In the genomic region with DNA sequence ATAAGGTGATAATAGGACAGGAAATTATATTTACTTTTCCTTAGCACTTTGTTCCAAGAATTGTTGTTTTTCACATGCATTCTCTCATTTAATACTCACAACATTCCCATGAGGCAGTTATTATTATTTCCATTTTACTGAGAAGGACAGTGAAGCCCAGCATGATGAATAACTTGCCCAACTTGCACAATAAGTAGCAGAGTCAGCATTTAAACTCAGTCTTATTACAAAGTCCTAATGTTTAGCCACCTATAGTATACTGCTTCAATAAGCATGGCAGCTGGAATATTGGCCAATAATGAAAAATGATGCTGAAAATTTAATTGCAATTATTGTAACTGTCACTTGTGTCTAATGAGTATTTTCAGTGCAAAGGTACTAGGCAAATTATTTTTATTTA, we compare ENCODE assay signal across 8 cellular contexts. TPM values are rescaled to one million over a fixed set of nuclear protein-coding genes. Genes with fewer than 3 reads are reported as not detected.
"Had no signal": no experiment of that assay in that cellular context is flagged by ENCODE, and none has a peak within 500 bp of the region (broad histone marks: within the 10 kb centered on the region; RNA-seq: fewer than 3 reads in every experiment).

No MANE protein-coding gene starts in this region.

- H3K9ac ChIP-seq: KMS-11 had no signal

- FAIRE-seq: HTR-8/SVneo had no signal

- H3K4me2 ChIP-seq: KMS-11 had no signal

- H3K27ac ChIP-seq: HL-60, KMS-11 had no signal

- DNase-seq: KBM-7, KG1 had no signal

RNA-seq across cellular contexts. Expression of gene SYNPR, which starts 45.7 kb away (rescaled TPM):
- total RNA-seq: HT-29, HT1080 had no signal
- polyA plus RNA-seq: IgD-negative memory B cell had no signal
